22 cellular contexts compared by ENCODE assay signal in genomic region chr11:81839016-81839415, GRCh38.
"Had no signal": no experiment of that assay in that cellular context is flagged by ENCODE, and none has a peak within 500 bp of the region (broad histone marks: within the 10 kb centered on the region; RNA-seq: fewer than 3 reads in every experiment).

No MANE protein-coding gene starts in this region.

- H3K36me3 ChIP-seq: adrenal gland had no signal

- DNase-seq: activated CD4-positive, alpha-beta T cell treated with anti-CD3 and anti-CD28 coated beads, Interleukin-2, amount 10 ng/mL, durations not matched to agents 7 days and 5 days; activated CD4-positive, CD25-positive, alpha-beta regulatory T cell; activated CD8-positive, alpha-beta memory T cell treated with anti-CD3 and anti-CD28 coated beads, Interleukin-2, amount 50 U/mL, for 4 hours; activated CD8-positive, alpha-beta T cell treated with anti-CD3 and anti-CD28 coated beads for 36 hours; activated gamma-delta T cell treated with Interleukin-2 at 50 U/mL for 16 hours; activated naive CD4-positive, alpha-beta T cell treated with anti-CD3 and anti-CD28 coated beads, Interleukin-2, amount 10 ng/mL, durations not matched to agents 7 days and 5 days; activated naive CD8-positive, alpha-beta T cell treated with anti-CD3 and anti-CD28 coated beads for 36 hours; activated T-cell treated with anti-CD3 and anti-CD28 coated beads, Interleukin-2, amount 50 U/mL, for 72 hours; adrenal gland; anterior cingulate cortex; cerebellar nuclear complex; NCI-H1092; NCI-H1417; NCI-H1930; NCI-H2171; NCI-H226; NCI-H526; NCI-H774; SIG-M5; T-cell; T1000 had no signal

- H3K36me3 Mint-ChIP-seq: activated naive CD4-positive, alpha-beta T cell treated with anti-CD3 and anti-CD28 coated beads, Interleukin-2, amount 10 ng/mL, durations not matched to agents 7 days and 5 days; T-cell had no signal

- H3K27me3 Mint-ChIP-seq: activated CD4-positive, alpha-beta T cell treated with anti-CD3 and anti-CD28 coated beads, Interleukin-2, amount 10 ng/mL, durations not matched to agents 7 days and 5 days; activated CD8-positive, alpha-beta T cell treated with anti-CD3 and anti-CD28 coated beads for 36 hours; activated naive CD4-positive, alpha-beta T cell treated with anti-CD3 and anti-CD28 coated beads, Interleukin-2, amount 10 ng/mL, durations not matched to agents 7 days and 5 days; activated naive CD8-positive, alpha-beta T cell treated with anti-CD3 and anti-CD28 coated beads for 36 hours had no signal

- H3K9me3 ChIP-seq: adrenal gland had no signal

- H3K4me3 Mint-ChIP-seq: activated CD4-positive, alpha-beta T cell treated with anti-CD3 and anti-CD28 coated beads, Interleukin-2, amount 10 ng/mL, durations not matched to agents 7 days and 5 days; activated CD8-positive, alpha-beta T cell treated with anti-CD3 and anti-CD28 coated beads for 36 hours; activated naive CD4-positive, alpha-beta T cell treated with anti-CD3 and anti-CD28 coated beads, Interleukin-2, amount 10 ng/mL, durations not matched to agents 7 days and 5 days; activated naive CD8-positive, alpha-beta T cell treated with anti-CD3 and anti-CD28 coated beads for 36 hours; activated T-cell treated with anti-CD3 and anti-CD28 coated beads, Interleukin-2, amount 50 U/mL, for 72 hours; T-cell had no signal

- H3K4me1 Mint-ChIP-seq: activated CD4-positive, alpha-beta T cell treated with anti-CD3 and anti-CD28 coated beads, Interleukin-2, amount 10 ng/mL, durations not matched to agents 7 days and 5 days; activated naive CD4-positive, alpha-beta T cell treated with anti-CD3 and anti-CD28 coated beads, Interleukin-2, amount 10 ng/mL, durations not matched to agents 7 days and 5 days had no signal

- H3K4me1 ChIP-seq: adrenal gland had no signal

- H3K27ac Mint-ChIP-seq: activated CD4-positive, alpha-beta T cell treated with anti-CD3 and anti-CD28 coated beads, Interleukin-2, amount 10 ng/mL, durations not matched to agents 7 days and 5 days; activated CD8-positive, alpha-beta T cell treated with anti-CD3 and anti-CD28 coated beads for 36 hours; activated naive CD4-positive, alpha-beta T cell treated with anti-CD3 and anti-CD28 coated beads, Interleukin-2, amount 10 ng/mL, durations not matched to agents 7 days and 5 days; activated naive CD8-positive, alpha-beta T cell treated with anti-CD3 and anti-CD28 coated beads for 36 hours; activated T-cell treated with anti-CD3 and anti-CD28 coated beads, Interleukin-2, amount 50 U/mL, for 72 hours; activated T-helper 2 cell treated with anti-CD3 and anti-CD28 coated beads, Interferon-gamma antibody, Interleukin-2, Interleukin-4, amounts not matched to agents 10 μg/mL and 5 μg/mL and 100 μg/mL, durations not matched to agents 14 hours and 24 hours and 36 hours; T-cell had no signal

- H3K27ac ChIP-seq: adrenal gland had no signal

- H3K4me3 ChIP-seq: adrenal gland had no signal

- ATAC-seq: activated CD8-positive, alpha-beta T cell treated with anti-CD3 and anti-CD28 coated beads for 36 hours; activated T-cell treated with anti-CD3 and anti-CD28 coated beads, Interleukin-2, amount 50 U/mL, for 72 hours; T-cell had no signal

- H3K27me3 ChIP-seq: adrenal gland had no signal
